1 cellular context compared by ENCODE assay signal in the genomic region with DNA sequence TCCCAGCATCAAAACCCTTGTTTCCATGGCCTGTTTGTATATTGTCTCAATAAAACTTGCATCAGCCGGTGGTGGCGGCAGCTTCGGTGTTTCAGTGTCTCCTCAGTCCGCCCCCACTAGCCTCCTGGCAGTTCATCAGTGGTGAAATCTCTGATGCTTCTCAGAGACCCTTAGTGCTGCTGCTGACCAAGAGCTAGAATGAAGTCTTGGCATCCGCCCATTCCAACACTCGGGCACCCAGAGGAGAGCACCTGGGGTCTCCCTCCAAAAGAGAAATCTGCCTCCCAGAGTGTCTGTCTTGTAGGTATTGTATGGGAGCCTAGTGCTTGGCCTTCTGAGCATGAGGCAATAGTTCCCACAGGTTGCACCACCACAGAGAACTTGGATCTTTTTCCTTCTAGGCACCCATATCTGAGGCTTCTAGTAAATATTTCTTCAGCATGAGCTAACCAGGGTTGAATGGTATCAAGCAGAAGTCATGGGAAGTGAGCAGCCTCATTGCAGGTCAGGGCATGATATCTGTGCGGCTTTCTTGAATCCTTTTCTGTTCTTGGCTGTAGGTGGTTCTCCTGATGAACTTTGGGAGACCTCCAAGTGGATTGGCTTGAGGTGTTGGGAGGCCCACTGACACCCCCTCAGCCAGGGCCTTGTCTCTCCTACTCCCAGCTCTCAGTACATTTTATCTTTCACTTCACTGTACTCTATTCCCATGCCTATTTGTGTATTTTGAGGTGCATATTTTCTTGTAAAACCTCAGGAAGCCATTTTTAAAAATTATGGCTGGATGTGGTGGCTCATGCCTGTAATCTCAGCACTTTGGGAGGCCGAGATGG.
TF ChIP-seq lines count a peak whose summit lies in the region.

No MANE protein-coding gene starts in this region.

TF ChIP-seq in HepG2, 621 proteins besides CTCF, POLR2A, EP300 and RAD21 (continued from another document and continues in another):
- TF ChIP-seq, protein P1, sequence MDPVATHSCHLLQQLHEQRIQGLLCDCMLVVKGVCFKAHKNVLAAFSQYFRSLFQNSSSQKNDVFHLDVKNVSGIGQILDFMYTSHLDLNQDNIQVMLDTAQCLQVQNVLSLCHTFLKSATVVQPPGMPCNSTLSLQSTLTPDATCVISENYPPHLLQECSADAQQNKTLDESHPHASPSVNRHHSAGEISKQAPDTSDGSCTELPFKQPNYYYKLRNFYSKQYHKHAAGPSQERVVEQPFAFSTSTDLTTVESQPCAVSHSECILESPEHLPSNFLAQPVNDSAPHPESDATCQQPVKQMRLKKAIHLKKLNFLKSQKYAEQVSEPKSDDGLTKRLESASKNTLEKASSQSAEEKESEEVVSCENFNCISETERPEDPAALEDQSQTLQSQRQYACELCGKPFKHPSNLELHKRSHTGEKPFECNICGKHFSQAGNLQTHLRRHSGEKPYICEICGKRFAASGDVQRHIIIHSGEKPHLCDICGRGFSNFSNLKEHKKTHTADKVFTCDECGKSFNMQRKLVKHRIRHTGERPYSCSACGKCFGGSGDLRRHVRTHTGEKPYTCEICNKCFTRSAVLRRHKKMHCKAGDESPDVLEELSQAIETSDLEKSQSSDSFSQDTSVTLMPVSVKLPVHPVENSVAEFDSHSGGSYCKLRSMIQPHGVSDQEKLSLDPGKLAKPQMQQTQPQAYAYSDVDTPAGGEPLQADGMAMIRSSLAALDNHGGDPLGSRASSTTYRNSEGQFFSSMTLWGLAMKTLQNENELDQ (CRISPR knock-in tag; IDR thresholded peaks at IDR 0.05; ENCODE audit: borderline replicate concordance) = no peak
- TF ChIP-seq ZNF839 (CRISPR knock-in tag; IDR thresholded peaks at IDR 0.05; ENCODE audit: borderline replicate concordance) (no peak), U2AF2 (IDR thresholded peaks at IDR 0.05; ENCODE audit: low read depth, low read length) (no peak), SETDB1 (CRISPR knock-in tag; IDR thresholded peaks at IDR 0.05; ENCODE audit: borderline replicate concordance) (no peak), IKZF4 (CRISPR knock-in tag; IDR thresholded peaks at IDR 0.05; ENCODE audit: borderline replicate concordance, low read depth, not compliant biosample characterization) (no peak), YEATS2 (CRISPR knock-in tag; IDR thresholded peaks at IDR 0.05; ENCODE audit: borderline replicate concordance) (no peak), ZNF510 (CRISPR knock-in tag; IDR thresholded peaks at IDR 0.05; ENCODE audit: low read depth) (no peak), FIP1L1 (IDR thresholded peaks at IDR 0.05; ENCODE audit: borderline replicate concordance, insufficient read depth, low read depth, low read length) (no peak), SMYD3 (CRISPR knock-in tag; IDR thresholded peaks at IDR 0.05) (no peak), ZNF138 (CRISPR knock-in tag; IDR thresholded peaks at IDR 0.05; ENCODE audit: low read depth) (no peak), ZNF775 (CRISPR knock-in tag; IDR thresholded peaks at IDR 0.05; ENCODE audit: borderline replicate concordance) (no peak), ZNF256 (CRISPR knock-in tag; conservative IDR thresholded peaks at IDR 0.05) (no peak), ZIK1 (CRISPR knock-in tag; IDR thresholded peaks at IDR 0.05; ENCODE audit: borderline replicate concordance, low read depth) (no peak), ZNF83 (CRISPR knock-in tag; IDR thresholded peaks at IDR 0.05; ENCODE audit: borderline replicate concordance) (no peak), SATB2 (CRISPR knock-in tag; IDR thresholded peaks at IDR 0.05) (no peak), ZNF777 (CRISPR knock-in tag; IDR thresholded peaks at IDR 0.05) (no peak), NR1H2 (CRISPR knock-in tag; IDR thresholded peaks at IDR 0.05; ENCODE audit: borderline replicate concordance, low read depth) (no peak), ZNF792 (CRISPR knock-in tag; IDR thresholded peaks at IDR 0.05) (no peak), MED13 (CRISPR knock-in tag; IDR thresholded peaks at IDR 0.05) (no peak), HOXA9 (CRISPR knock-in tag; IDR thresholded peaks at IDR 0.05; ENCODE audit: borderline replicate concordance) (no peak), TBL1XR1 (IDR thresholded peaks at IDR 0.05; ENCODE audit: borderline replicate concordance, low read length, partially characterized antibody) (no peak), ZNF577 (CRISPR knock-in tag; IDR thresholded peaks at IDR 0.05; ENCODE audit: borderline replicate concordance, low read depth) (no peak)
- TF ChIP-seq, protein P2, sequence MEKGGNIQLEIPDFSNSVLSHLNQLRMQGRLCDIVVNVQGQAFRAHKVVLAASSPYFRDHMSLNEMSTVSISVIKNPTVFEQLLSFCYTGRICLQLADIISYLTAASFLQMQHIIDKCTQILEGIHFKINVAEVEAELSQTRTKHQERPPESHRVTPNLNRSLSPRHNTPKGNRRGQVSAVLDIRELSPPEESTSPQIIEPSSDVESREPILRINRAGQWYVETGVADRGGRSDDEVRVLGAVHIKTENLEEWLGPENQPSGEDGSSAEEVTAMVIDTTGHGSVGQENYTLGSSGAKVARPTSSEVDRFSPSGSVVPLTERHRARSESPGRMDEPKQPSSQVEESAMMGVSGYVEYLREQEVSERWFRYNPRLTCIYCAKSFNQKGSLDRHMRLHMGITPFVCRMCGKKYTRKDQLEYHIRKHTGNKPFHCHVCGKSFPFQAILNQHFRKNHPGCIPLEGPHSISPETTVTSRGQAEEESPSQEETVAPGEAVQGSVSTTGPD (CRISPR knock-in tag; IDR thresholded peaks at IDR 0.05) = no peak
- TF ChIP-seq, protein P3, sequence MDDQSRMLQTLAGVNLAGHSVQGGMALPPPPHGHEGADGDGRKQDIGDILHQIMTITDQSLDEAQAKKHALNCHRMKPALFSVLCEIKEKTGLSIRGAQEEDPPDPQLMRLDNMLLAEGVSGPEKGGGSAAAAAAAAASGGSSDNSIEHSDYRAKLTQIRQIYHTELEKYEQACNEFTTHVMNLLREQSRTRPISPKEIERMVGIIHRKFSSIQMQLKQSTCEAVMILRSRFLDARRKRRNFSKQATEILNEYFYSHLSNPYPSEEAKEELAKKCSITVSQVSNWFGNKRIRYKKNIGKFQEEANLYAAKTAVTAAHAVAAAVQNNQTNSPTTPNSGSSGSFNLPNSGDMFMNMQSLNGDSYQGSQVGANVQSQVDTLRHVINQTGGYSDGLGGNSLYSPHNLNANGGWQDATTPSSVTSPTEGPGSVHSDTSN (CRISPR knock-in tag; IDR thresholded peaks at IDR 0.05; ENCODE audit: borderline replicate concordance) = no peak
- TF ChIP-seq, protein P4, sequence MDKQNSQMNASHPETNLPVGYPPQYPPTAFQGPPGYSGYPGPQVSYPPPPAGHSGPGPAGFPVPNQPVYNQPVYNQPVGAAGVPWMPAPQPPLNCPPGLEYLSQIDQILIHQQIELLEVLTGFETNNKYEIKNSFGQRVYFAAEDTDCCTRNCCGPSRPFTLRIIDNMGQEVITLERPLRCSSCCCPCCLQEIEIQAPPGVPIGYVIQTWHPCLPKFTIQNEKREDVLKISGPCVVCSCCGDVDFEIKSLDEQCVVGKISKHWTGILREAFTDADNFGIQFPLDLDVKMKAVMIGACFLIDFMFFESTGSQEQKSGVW (CRISPR knock-in tag; IDR thresholded peaks at IDR 0.05; ENCODE audit: borderline replicate concordance) = no peak
- TF ChIP-seq, protein P5, sequence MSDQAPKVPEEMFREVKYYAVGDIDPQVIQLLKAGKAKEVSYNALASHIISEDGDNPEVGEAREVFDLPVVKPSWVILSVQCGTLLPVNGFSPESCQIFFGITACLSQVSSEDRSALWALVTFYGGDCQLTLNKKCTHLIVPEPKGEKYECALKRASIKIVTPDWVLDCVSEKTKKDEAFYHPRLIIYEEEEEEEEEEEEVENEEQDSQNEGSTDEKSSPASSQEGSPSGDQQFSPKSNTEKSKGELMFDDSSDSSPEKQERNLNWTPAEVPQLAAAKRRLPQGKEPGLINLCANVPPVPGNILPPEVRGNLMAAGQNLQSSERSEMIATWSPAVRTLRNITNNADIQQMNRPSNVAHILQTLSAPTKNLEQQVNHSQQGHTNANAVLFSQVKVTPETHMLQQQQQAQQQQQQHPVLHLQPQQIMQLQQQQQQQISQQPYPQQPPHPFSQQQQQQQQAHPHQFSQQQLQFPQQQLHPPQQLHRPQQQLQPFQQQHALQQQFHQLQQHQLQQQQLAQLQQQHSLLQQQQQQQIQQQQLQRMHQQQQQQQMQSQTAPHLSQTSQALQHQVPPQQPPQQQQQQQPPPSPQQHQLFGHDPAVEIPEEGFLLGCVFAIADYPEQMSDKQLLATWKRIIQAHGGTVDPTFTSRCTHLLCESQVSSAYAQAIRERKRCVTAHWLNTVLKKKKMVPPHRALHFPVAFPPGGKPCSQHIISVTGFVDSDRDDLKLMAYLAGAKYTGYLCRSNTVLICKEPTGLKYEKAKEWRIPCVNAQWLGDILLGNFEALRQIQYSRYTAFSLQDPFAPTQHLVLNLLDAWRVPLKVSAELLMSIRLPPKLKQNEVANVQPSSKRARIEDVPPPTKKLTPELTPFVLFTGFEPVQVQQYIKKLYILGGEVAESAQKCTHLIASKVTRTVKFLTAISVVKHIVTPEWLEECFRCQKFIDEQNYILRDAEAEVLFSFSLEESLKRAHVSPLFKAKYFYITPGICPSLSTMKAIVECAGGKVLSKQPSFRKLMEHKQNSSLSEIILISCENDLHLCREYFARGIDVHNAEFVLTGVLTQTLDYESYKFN (CRISPR knock-in tag; conservative IDR thresholded peaks at IDR 0.05) = no peak
- TF ChIP-seq, protein P6, sequence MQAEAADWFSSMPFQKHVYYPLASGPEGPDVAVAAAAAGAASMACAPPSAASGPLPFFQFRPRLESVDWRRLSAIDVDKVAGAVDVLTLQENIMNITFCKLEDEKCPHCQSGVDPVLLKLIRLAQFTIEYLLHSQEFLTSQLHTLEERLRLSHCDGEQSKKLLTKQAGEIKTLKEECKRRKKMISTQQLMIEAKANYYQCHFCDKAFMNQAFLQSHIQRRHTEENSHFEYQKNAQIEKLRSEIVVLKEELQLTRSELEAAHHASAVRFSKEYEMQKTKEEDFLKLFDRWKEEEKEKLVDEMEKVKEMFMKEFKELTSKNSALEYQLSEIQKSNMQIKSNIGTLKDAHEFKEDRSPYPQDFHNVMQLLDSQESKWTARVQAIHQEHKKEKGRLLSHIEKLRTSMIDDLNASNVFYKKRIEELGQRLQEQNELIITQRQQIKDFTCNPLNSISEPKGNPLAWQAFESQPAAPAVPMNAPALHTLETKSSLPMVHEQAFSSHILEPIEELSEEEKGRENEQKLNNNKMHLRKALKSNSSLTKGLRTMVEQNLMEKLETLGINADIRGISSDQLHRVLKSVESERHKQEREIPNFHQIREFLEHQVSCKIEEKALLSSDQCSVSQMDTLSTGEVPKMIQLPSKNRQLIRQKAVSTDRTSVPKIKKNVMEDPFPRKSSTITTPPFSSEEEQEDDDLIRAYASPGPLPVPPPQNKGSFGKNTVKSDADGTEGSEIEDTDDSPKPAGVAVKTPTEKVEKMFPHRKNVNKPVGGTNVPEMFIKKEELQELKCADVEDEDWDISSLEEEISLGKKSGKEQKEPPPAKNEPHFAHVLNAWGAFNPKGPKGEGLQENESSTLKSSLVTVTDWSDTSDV (CRISPR knock-in tag; IDR thresholded peaks at IDR 0.05) = no peak
- TF ChIP-seq, protein P7, sequence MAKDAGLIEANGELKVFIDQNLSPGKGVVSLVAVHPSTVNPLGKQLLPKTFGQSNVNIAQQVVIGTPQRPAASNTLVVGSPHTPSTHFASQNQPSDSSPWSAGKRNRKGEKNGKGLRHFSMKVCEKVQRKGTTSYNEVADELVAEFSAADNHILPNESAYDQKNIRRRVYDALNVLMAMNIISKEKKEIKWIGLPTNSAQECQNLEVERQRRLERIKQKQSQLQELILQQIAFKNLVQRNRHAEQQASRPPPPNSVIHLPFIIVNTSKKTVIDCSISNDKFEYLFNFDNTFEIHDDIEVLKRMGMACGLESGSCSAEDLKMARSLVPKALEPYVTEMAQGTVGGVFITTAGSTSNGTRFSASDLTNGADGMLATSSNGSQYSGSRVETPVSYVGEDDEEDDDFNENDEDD (CRISPR knock-in tag; IDR thresholded peaks at IDR 0.05; ENCODE audit: borderline replicate concordance) = no peak
- TF ChIP-seq, protein P8, sequence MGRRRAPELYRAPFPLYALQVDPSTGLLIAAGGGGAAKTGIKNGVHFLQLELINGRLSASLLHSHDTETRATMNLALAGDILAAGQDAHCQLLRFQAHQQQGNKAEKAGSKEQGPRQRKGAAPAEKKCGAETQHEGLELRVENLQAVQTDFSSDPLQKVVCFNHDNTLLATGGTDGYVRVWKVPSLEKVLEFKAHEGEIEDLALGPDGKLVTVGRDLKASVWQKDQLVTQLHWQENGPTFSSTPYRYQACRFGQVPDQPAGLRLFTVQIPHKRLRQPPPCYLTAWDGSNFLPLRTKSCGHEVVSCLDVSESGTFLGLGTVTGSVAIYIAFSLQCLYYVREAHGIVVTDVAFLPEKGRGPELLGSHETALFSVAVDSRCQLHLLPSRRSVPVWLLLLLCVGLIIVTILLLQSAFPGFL (CRISPR knock-in tag; IDR thresholded peaks at IDR 0.05) = no peak
- TF ChIP-seq, protein P9, sequence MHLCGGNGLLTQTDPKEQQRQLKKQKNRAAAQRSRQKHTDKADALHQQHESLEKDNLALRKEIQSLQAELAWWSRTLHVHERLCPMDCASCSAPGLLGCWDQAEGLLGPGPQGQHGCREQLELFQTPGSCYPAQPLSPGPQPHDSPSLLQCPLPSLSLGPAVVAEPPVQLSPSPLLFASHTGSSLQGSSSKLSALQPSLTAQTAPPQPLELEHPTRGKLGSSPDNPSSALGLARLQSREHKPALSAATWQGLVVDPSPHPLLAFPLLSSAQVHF (CRISPR knock-in tag; IDR thresholded peaks at IDR 0.05) = no peak
